In genomic region chr16:17470002-17470870, GRCh38 we compare ENCODE assay signal across 8 cellular contexts. TPM values are rescaled to one million over a fixed set of nuclear protein-coding genes. Genes with fewer than 3 reads are reported as not detected.
DNase-seq lines count a peak whose midpoint lies in the region; ATAC-seq and TF ChIP-seq lines count a peak whose summit lies in the region.

No MANE protein-coding gene starts in this region.

- peaks cover 15% of the 10 kb centered on the region for H3K27me3 ChIP-seq in H7 (ENCODE audit: control insufficient read depth, insufficient read depth, low read length)
- H3K27me3 ChIP-seq in mucosa of stomach (ENCODE audit: control insufficient read depth, insufficient read depth, low read length) = peaks cover 3% of the 10 kb centered on the region
- H3K27me3 ChIP-seq in upper lobe of left lung = no peaks in the 10 kb centered on the region

- H3K36me3 ChIP-seq in H7 (replicated peaks; ENCODE audit: control insufficient read depth, insufficient read depth, low read length) (no peaks in the 10 kb centered on the region), mucosa of stomach (ENCODE audit: control insufficient read depth, insufficient read depth, low read length) (no peaks in the 10 kb centered on the region), upper lobe of left lung (no peaks in the 10 kb centered on the region)

- WGBS in upper lobe of left lung, 2 donors = 1 to 3% methylated on average over 23 to 30 of the region's 96 CpGs

- H3K4me1 ChIP-seq in mucosa of stomach (ENCODE audit: control insufficient read depth, insufficient read depth, low read length) (peaks cover 28% of the 10 kb centered on the region), upper lobe of left lung (peaks cover 22 to 40% (median 31%) of the 10 kb centered on the region in 4 donors)

- H3K9me3 ChIP-seq in mucosa of stomach (ENCODE audit: control insufficient read depth, low read length) = no peaks in the 10 kb centered on the region
- H3K9me3 ChIP-seq in upper lobe of left lung = no peaks in the 10 kb centered on the region

- peak overlapping the region; percentile 61 for H3K4me3 ChIP-seq in H7 (ENCODE audit: insufficient read depth, low read depth, low read length)
- peak overlapping the region; percentile 69 for H3K4me3 ChIP-seq in WI38 (ENCODE audit: low read depth, low read length)
- H3K4me3 ChIP-seq in mucosa of stomach (ENCODE audit: low read length) = peak overlapping the region; percentile 66
- H3K4me3 ChIP-seq in upper lobe of left lung = peak overlapping the region; percentile 12 to 80 (median 60)

- no peak for TF ChIP-seq POLR2A in upper lobe of left lung (IDR thresholded peaks at IDR 0.05)

- DNase-seq in H7 (peak; percentile 72), ecto neural progenitor cell (ENCODE audit: low spot score) (peak; percentile 62), upper lobe of left lung (peak in 1 of 2 donors; percentile 89), EL (no peak), SHP77 treated with DMSO at 0.1 percent for 48 hours (lab: John Stamatoyannopoulos, UW) (no peak)

- TF ChIP-seq EP300 in upper lobe of left lung (IDR thresholded peaks at IDR 0.05) = no peak

- H3K9ac ChIP-seq in mucosa of stomach (ENCODE audit: low read length) = peak overlapping the region; percentile 66

- TF ChIP-seq CTCF in WI38 (IDR thresholded peaks at IDR 0.05; ENCODE audit: low read depth, low read length) (no peak), upper lobe of left lung (IDR thresholded peaks at IDR 0.05) (no peak)

- ATAC-seq in upper lobe of left lung (ENCODE audit: low FRiP score in 2 of 2) (no peak), HG02870 (IDR thresholded peaks at IDR 0.05; ENCODE audit: unreplicated experiment) (no peak)

- peak overlapping the region in 1 of 4 donors; percentile 82 for H3K27ac ChIP-seq in upper lobe of left lung

RNA-seq across cellular contexts. Expression of gene XYLT1, which starts 0.5 kb away (rescaled TPM):
- 7.6 and 7.8 TPM in 2 replicates for total RNA-seq in H7 (2014; rRNA removed; shearing (Covaris generic))
- total RNA-seq in upper lobe of left lung = 10 to 100 TPM in 1 of 6 donors, 1 to 10 TPM in 5; 3.0 to 26.2 (median 6.8) TPM

Comparison
In these comparisons a context has a peak if more than half of its experiments do, and no peak if none do; other contexts are left out.
1. DNase-seq: peak in H7 (single experiment) and ecto neural progenitor cell (single experiment); none in EL (single experiment) and SHP77 treated with DMSO at 0.1 percent for 48 hours (single experiment).
2. Peak in every context shown above with its lines, with median percentiles within 50 percentile points of each other: H3K4me3 ChIP-seq.